Comparison of ENCODE assay signal across 1 cellular context in the genomic region with DNA sequence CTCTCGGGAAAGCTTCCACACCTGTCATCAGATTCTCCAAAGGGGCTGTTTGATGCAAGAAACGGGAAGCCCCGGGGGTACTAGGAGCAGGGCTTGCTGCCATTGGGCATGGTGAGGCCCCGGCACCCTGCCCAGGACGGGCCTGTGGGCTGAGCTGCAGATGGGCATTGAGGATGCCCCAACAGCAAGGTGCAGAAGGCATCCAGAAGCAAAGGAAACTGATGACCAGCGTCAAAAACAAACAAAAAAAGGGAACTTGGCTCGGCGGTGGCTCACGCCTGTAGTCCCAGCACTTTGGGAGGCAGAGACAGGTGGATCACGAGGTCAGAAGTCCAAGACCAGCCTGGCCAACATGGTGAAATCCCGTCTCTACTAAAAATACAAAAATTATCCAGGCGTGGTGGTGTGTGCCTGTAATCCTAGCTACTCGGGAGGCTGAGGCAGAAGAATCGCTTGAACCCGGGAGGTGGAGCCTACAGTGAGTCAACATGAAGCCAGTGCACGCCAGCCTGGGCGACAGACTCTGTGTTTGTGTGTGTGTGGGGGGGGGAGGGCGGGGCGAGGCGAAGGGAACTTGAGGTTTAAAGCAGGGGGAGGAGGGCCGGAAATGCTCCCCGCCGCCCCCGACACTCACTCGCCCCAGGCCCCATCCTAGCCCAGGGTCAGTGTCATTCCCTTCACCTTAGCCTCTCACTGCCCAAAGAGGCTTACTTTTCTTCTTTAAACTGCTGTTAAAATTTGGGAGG.
TF ChIP-seq lines count a peak whose summit lies in the region.

No MANE protein-coding gene starts in this region.

TF ChIP-seq in IMR-90, 13 proteins besides CTCF, POLR2A, EP300 and RAD21 (continued from another document):
- TF ChIP-seq USF2 (IDR thresholded peaks at IDR 0.05; ENCODE audit: low read depth, low read length), result no peak
- no peak for TF ChIP-seq CHD1 (IDR thresholded peaks at IDR 0.05; ENCODE audit: low read depth, low read length)
- no peak for TF ChIP-seq FOS (IDR thresholded peaks at IDR 0.05; ENCODE audit: low read depth, low read length)
- TF ChIP-seq RCOR1 (IDR thresholded peaks at IDR 0.05; ENCODE audit: insufficient replicate concordance, low read length), result no peak
- no peak for TF ChIP-seq NFE2L2 (IDR thresholded peaks at IDR 0.05; ENCODE audit: low read depth, low read length)
